24 cellular contexts compared by ENCODE assay signal in the genomic region with DNA sequence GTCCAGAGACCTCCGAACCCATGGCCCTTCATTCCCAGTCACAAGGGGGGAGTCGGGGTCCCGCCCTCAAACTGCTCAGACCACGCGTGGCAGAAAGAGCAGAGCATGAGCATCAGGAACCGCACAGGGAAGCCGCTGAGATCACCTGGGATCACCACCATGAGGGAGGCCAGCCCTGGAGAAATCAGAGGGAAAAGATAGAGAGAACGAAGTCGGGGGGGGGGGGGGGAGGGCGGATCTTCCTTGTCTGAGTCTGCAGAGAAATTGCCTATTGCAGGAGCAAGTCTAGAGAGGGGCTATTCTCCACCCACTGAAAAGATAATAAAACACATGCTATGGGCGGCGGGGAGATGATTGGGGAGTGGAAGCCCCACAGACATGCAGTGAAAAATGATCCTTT. TPM values are rescaled to one million over a fixed set of nuclear protein-coding genes. Genes with fewer than 3 reads are reported as not detected.
DNase-seq lines count a peak whose midpoint lies in the region; ATAC-seq, FAIRE-seq and TF ChIP-seq lines count a peak whose summit lies in the region.
"Had no signal": no experiment of that assay in that cellular context is flagged by ENCODE, and none has a peak within 500 bp of the region (broad histone marks: within the 10 kb centered on the region; RNA-seq: fewer than 3 reads in every experiment).

No MANE protein-coding gene starts in this region.

- TF ChIP-seq CTCF in H1 (IDR thresholded peaks at IDR 0.05; ENCODE audit: control extremely low read depth in 1 of 3, insufficient read depth in 1 of 3, low read depth in 1 of 3, low read length in 3 of 3) (no peak), mesothelial cell of epicardium (IDR thresholded peaks at IDR 0.05; ENCODE audit: unreplicated experiment) (no peak), suprapubic skin (IDR thresholded peaks at IDR 0.05) (no peak), prostate gland (IDR thresholded peaks at IDR 0.05) (no peak)

- peak overlapping the region; percentile 93 to 94 for H3K4me2 ChIP-seq in H1 (ENCODE audit: insufficient read depth in 1 of 2, low read depth in 2 of 2, low read length in 2 of 2)

- TF ChIP-seq POLR2A in H1 (IDR thresholded peaks at IDR 0.05; ENCODE audit: control extremely low read depth in 1 of 2, low read depth in 2 of 2, low read length in 2 of 2) (no peak), suprapubic skin (IDR thresholded peaks at IDR 0.05) (no peak), prostate gland (IDR thresholded peaks at IDR 0.05) (no peak)

- H3K4me1 Mint-ChIP-seq in mesothelial cell of epicardium, result peaks cover 8% of the 10 kb centered on the region
- H3K4me1 Mint-ChIP-seq: activated CD4-positive, alpha-beta memory T cell treated with anti-CD3 and anti-CD28 coated beads, Interleukin-2, amount 10 ng/mL, durations not matched to agents 7 days and 5 days; memory B cell had no signal

- H3K4me1 ChIP-seq in HUES48 (ENCODE audit: control insufficient read depth, insufficient read depth, low read length) (peaks cover 14% of the 10 kb centered on the region), H1 (replicated peaks in 1 of 4; ENCODE audit: control insufficient read depth in 3 of 4, insufficient read depth in 4 of 4, low read length in 3 of 4) (peaks cover 3 to 17% (median 12%) of the 10 kb centered on the region in 4 experiments), suprapubic skin (peaks cover 30% of the 10 kb centered on the region), prostate gland (replicated peaks) (peaks cover 5% of the 10 kb centered on the region)

- peaks cover 0 to 2% of the 10 kb centered on the region in 2 experiments for H4K20me1 ChIP-seq in H1 (replicated peaks in 1 of 2; ENCODE audit: control insufficient read depth in 1 of 2, insufficient read depth in 2 of 2, low read length in 2 of 2)

- peaks cover 12% of the 10 kb centered on the region for H3K9me3 Mint-ChIP-seq in mesothelial cell of epicardium
- H3K9me3 Mint-ChIP-seq: activated CD4-positive, alpha-beta memory T cell treated with anti-CD3 and anti-CD28 coated beads, Interleukin-2, amount 10 ng/mL, durations not matched to agents 7 days and 5 days; stimulated activated naive CD8-positive, alpha-beta T cell treated with anti-CD3 and anti-CD28 coated beads, Interleukin-15, Interleukin-2, amounts not matched to agents 100 ng/mL and 50 ng/mL, for 24 hours had no signal

- TF ChIP-seq RAD21 in H1 (IDR thresholded peaks at IDR 0.05 in 1 of 2, conservative IDR thresholded peaks at IDR 0.05 in 1 of 2; ENCODE audit: low read depth in 2 of 2, low read length in 2 of 2), result no peak

- peaks cover 7% of the 10 kb centered on the region; the same call in 1 of the 2 replicates for H3K9me3 ChIP-seq in HUES48 (ENCODE audit: control insufficient read depth, insufficient read depth, low read length)
- H3K9me3 ChIP-seq in H1 (ENCODE audit: insufficient read depth in 2 of 2, low read depth in 1 of 2, low read length in 1 of 2), result peaks cover 0 to 5% of the 10 kb centered on the region in 2 experiments; a peak in 1 of 4 replicates
- H3K9me3 ChIP-seq in suprapubic skin, result no peaks in the 10 kb centered on the region
- no peaks in the 10 kb centered on the region for H3K9me3 ChIP-seq in prostate gland
- H3K9me3 ChIP-seq: body of pancreas, transverse colon had no signal

- H2BK120ac ChIP-seq in H1 (replicated peaks; ENCODE audit: low read depth, low read length), result no peak overlapping the region

- H3K18ac ChIP-seq in H1 (ENCODE audit: extremely low read depth, low read length), result no peak overlapping the region

- H3K27ac Mint-ChIP-seq in mesothelial cell of epicardium, result no peak overlapping the region
- H3K27ac Mint-ChIP-seq: activated CD4-positive, alpha-beta memory T cell treated with anti-CD3 and anti-CD28 coated beads, Interleukin-2, amount 10 ng/mL, durations not matched to agents 7 days and 5 days; CD4-positive, alpha-beta T cell; memory B cell; stimulated activated naive CD8-positive, alpha-beta T cell treated with anti-CD3 and anti-CD28 coated beads, Interleukin-15, Interleukin-2, amounts not matched to agents 100 ng/mL and 50 ng/mL, for 24 hours had no signal

- TF ChIP-seq EP300 in H1 (IDR thresholded peaks at IDR 0.05; ENCODE audit: borderline replicate concordance in 1 of 2, low read depth in 2 of 2, low read length in 2 of 2), result no peak
- no peak for TF ChIP-seq EP300 in suprapubic skin (IDR thresholded peaks at IDR 0.05)

- no peaks in the 10 kb centered on the region for H3K79me1 ChIP-seq in H1 (ENCODE audit: low read depth, low read length)

- H3K23me2 ChIP-seq in H1 (ENCODE audit: low read depth, low read length), result peaks cover 17% of the 10 kb centered on the region

- no peak overlapping the region for H2BK12ac ChIP-seq in H1 (ENCODE audit: low read depth, low read length)

- FAIRE-seq in H1 (lab: Jason Lieb, UNC), result no peak
- FAIRE-seq: colon had no signal

- H3K4me3 ChIP-seq in HUES48 (ENCODE audit: low read depth, low read length) (peak overlapping the region; percentile 61), H1 (ENCODE audit: extremely low read depth in 1 of 4, insufficient read depth in 2 of 4, low read depth in 3 of 4, low read length in 4 of 4) (peak overlapping the region in 3 of 4 experiments; percentile 33 to 63 (median 54); a peak in 5 of 8 replicates), suprapubic skin (peak overlapping the region; percentile 49), prostate gland (no peak overlapping the region)
- H3K4me3 ChIP-seq: body of pancreas had no signal

- H3K9ac ChIP-seq in HUES48 (ENCODE audit: low read depth, low read length), result no peak overlapping the region
- no peak overlapping the region for H3K9ac ChIP-seq in H1 (replicated peaks in 1 of 4; ENCODE audit: extremely low read depth in 1 of 4, low read depth in 3 of 4, low read length in 3 of 4)

- H3K36me3 ChIP-seq in HUES48 (ENCODE audit: control insufficient read depth, insufficient read depth, low read length), result no peaks in the 10 kb centered on the region
- H3K36me3 ChIP-seq in H1 (ENCODE audit: control insufficient read depth in 2 of 4, insufficient read depth in 4 of 4, low read length in 3 of 4), result peaks cover 0 to 2% (median 0%) of the 10 kb centered on the region in 4 experiments; a peak in 1 of 8 replicates
- no peaks in the 10 kb centered on the region for H3K36me3 ChIP-seq in suprapubic skin
- H3K36me3 ChIP-seq in prostate gland, result no peaks in the 10 kb centered on the region
- H3K36me3 ChIP-seq: transverse colon had no signal

- H3K14ac ChIP-seq in H1 (ENCODE audit: insufficient read length), result no peak overlapping the region

- no peaks in the 10 kb centered on the region for H3K36me3 Mint-ChIP-seq in mesothelial cell of epicardium
- H3K36me3 Mint-ChIP-seq: memory B cell had no signal

- peak overlapping the region; percentile 69 for H3K4me3 Mint-ChIP-seq in mesothelial cell of epicardium
- H3K4me3 Mint-ChIP-seq: activated CD4-positive, alpha-beta memory T cell treated with anti-CD3 and anti-CD28 coated beads, Interleukin-2, amount 10 ng/mL, durations not matched to agents 7 days and 5 days; CD4-positive, alpha-beta T cell; memory B cell; stimulated activated naive CD8-positive, alpha-beta T cell treated with anti-CD3 and anti-CD28 coated beads, Interleukin-15, Interleukin-2, amounts not matched to agents 100 ng/mL and 50 ng/mL, for 24 hours had no signal

- no peak overlapping the region for H3K56ac ChIP-seq in H1 (replicated peaks; ENCODE audit: insufficient read length, low read depth, low read length)

- H2BK15ac ChIP-seq in H1 (ENCODE audit: low read length), result 0 out of 2 replicates have a peak overlapping the region, but pooled peaks have one; percentile 75

- DNase-seq in H1 (ENCODE audit: low read depth in 1 of 2, low spot score in 2 of 2) (no peak), mesothelial cell of epicardium (ENCODE audit: low spot score in 2 of 2, unreplicated experiment in 2 of 2) (no peak), suprapubic skin (ENCODE audit: low spot score in 2 of 2) (no peak), prostate gland (ENCODE audit: low spot score) (no peak), COLO668 (lab: John Stamatoyannopoulos, UW; ENCODE audit: unreplicated experiment) (no peak)
- DNase-seq: activated CD4-positive, alpha-beta memory T cell treated with anti-CD3 and anti-CD28 coated beads, Interleukin-2, amount 10 ng/mL, durations not matched to agents 7 days and 5 days; activated CD4-positive, CD25-positive, alpha-beta regulatory T cell; activated gamma-delta T cell treated with Interleukin-2 at 50 U/mL for 16 hours; activated T-cell treated with anti-CD3 and anti-CD28 coated beads for 4 hours; body of pancreas; CD4-positive, alpha-beta T cell; KG1; NCI-H1436 treated with DMSO at 0.1 percent for 48 hours; NCI-H510A treated with DMSO at 0.1 percent for 48 hours; NK-92 treated with Interleukin-12 subunit alpha and Interleukin-12 subunit beta, amount 100 ng/mL, for 24 hours; SHP77 treated with DMSO at 0.1 percent for 48 hours; SW 1271; T1000; transverse colon had no signal

- H2AFZ ChIP-seq in H1 (ENCODE audit: low read length), result no peak overlapping the region

- peak overlapping the region; percentile 59; the same call in 1 of the 2 replicates for H4K8ac ChIP-seq in H1 (ENCODE audit: extremely low read depth, insufficient read depth, low read length)

- H3K23ac ChIP-seq in H1 (ENCODE audit: insufficient read length), result no peak overlapping the region

- no peaks in the 10 kb centered on the region for H3K79me2 ChIP-seq in H1 (ENCODE audit: control insufficient read depth in 1 of 2, insufficient read depth in 2 of 2, low read length in 2 of 2)

- intact Hi-C loops in prostate gland (cut with DNase I), result loop anchor here (10.0 kb wide), 1 partner anchor 119 kb away; no protein-coding TSS in a partner anchor

- H3K27ac ChIP-seq in HUES48 (ENCODE audit: low read depth, low read length) (no peak overlapping the region), H1 (ENCODE audit: low read depth, low read length) (no peak overlapping the region), suprapubic skin (no peak overlapping the region), prostate gland (no peak overlapping the region)
- H3K27ac ChIP-seq: body of pancreas, transverse colon had no signal

- no peak for ATAC-seq in HG02870 (IDR thresholded peaks at IDR 0.05; ENCODE audit: unreplicated experiment)
- ATAC-seq: body of pancreas had no signal

- no peak overlapping the region for H4K91ac ChIP-seq in H1 (replicated peaks; ENCODE audit: insufficient read length, low read length)

- peaks cover 82% of the 10 kb centered on the region for H3K27me3 Mint-ChIP-seq in mesothelial cell of epicardium (ENCODE audit: low read depth)

- H3K27me3 ChIP-seq in HUES48 (ENCODE audit: control insufficient read depth, insufficient read depth, low read length), result peaks cover 90% of the 10 kb centered on the region
- peaks cover 30 to 63% (median 59%) of the 10 kb centered on the region in 4 experiments for H3K27me3 ChIP-seq in H1 (replicated peaks in 1 of 4; ENCODE audit: control insufficient read depth in 3 of 4, extremely low read depth in 1 of 4, insufficient read depth in 3 of 4, low read length in 3 of 4)
- H3K27me3 ChIP-seq in suprapubic skin, result peaks cover 66% of the 10 kb centered on the region
- peaks cover 12% of the 10 kb centered on the region for H3K27me3 ChIP-seq in prostate gland (replicated peaks; ENCODE audit: insufficient read depth)

- WGBS in H1 (ENCODE audit: extremely low coverage in 1 of 2, insufficient coverage in 1 of 2, insufficient read length in 1 of 2, insufficient replicate concordance in 2 of 2, low coverage in 1 of 2, low lambda C conversion rate in 2 of 2, missing lambda C conversion rate in 1 of 2), 2 experiments, result 27% methylated on average over 7 of the region's 12 CpGs; no CpG with 5 or more reads in 1 of the 2 experiments
- WGBS in suprapubic skin, result 28% methylated on average over 8 of the region's 12 CpGs
- 14% methylated on average over 11 of the region's 12 CpGs for WGBS in prostate gland

- CTCF ChIA-PET in H1 (lab: Charles Lee; ENCODE audit: partially characterized antibody), result interaction anchor here (0.5 to 4.3 kb wide), 3 partner anchors 8 to 402 kb away, joined by 3 to 21 read pairs (median 4); no protein-coding TSS in a partner anchor

- no peak overlapping the region for H4K5ac ChIP-seq in H1 (ENCODE audit: insufficient read length, low read depth, low read length)

- POLR2A ChIA-PET in H1 (lab: Charles Lee; ENCODE audit: partially characterized antibody), result no interaction called here

- H2AK5ac ChIP-seq in H1 (ENCODE audit: low read depth, low read length), result no peak overlapping the region

- H2BK5ac ChIP-seq in H1 (ENCODE audit: low read depth, low read length), result no peak overlapping the region

- no peak overlapping the region; the same call in 1 of the 2 replicates for H2BK20ac ChIP-seq in H1 (ENCODE audit: low read length)

- H3K4ac ChIP-seq in H1 (replicated peaks; ENCODE audit: insufficient read length, low read depth, low read length), result no peak overlapping the region

RNA-seq across cellular contexts. Expression of gene TMEM132C, which starts 0.9 kb away (rescaled TPM):
- 0.59 and 0.76 TPM in 2 replicates for total RNA-seq in H1 (2021; fragmentation: NEBNext Ultra II Directional; extraction: Animal tissue kit (Norgen Biotek cat#: 25700))
- polyA plus RNA-seq in H1 (2011; rRNA removed), result 0.23 and 0.52 TPM in 2 replicates
- polyA plus RNA-seq in H1 (2011; cell fraction: cytosol; rRNA removed), result 0.47 TPM
- polyA plus RNA-seq in H1 (2011; cell fraction: nucleus; rRNA removed), result 0.60 TPM
- 0.50 to 0.74 TPM (median 0.57 TPM) in 4 replicates for polyA plus RNA-seq in H1 (2012, experiment 1 of 2)
- 0.42 TPM for polyA plus RNA-seq in H1 (2012, experiment 2 of 2)
- polyA plus RNA-seq in H1 (2013, experiment 1 of 2), result 0.69 TPM
- 0.68 TPM for polyA plus RNA-seq in H1 (2013, experiment 2 of 2)
- polyA minus RNA-seq in H1 (2011; rRNA and poly(A)+ RNA removed), result 0.37 and 0.66 TPM in 2 replicates
- polyA minus RNA-seq in H1 (2011; cell fraction: cytosol; rRNA and poly(A)+ RNA removed), result 0.73 TPM
- polyA minus RNA-seq in H1 (2011; cell fraction: nucleus; rRNA and poly(A)+ RNA removed), result 0.90 TPM
- total RNA-seq in mesothelial cell of epicardium, result 24.2 to 26.0 TPM (median 25.5 TPM) in 3 replicates
- total RNA-seq in suprapubic skin, result 1 to 10 TPM; 1.2 to 3.8 (median 2.3) TPM
- 1 to 10 TPM in 1 of 2 donors, under 1 TPM in 1; 0.46 to 5.3 TPM for total RNA-seq in prostate gland
- total RNA-seq: CD4-positive, alpha-beta T cell had no signal

Comparison
In these comparisons a context has a peak if more than half of its experiments do, and no peak if none do; other contexts are left out.
1. H3K4me3 ChIP-seq: peak in HUES48 (single experiment), H1 (3 of 4) and suprapubic skin (single experiment); none in prostate gland (0 of 2).